Comparison of ENCODE assay signal across 17 cellular contexts in the genomic region with DNA sequence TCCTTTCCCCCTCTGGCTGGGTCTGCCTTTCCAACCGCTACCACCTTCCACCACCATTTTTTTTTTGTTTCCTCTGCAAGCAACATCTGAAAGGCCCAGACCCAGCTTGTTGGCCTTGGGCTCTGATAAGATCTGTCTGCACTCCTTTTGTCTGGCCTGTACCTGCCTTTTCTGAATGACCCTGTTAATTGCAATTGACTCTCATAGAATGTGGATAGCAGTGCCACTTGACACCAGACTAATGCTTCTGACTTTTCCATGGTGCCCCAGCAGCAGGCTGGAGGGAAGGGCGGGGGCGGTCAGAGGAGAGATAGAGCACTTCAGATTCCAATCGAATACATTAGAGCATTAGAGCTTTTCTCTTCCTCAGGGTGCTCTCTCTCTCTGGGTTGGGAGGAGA.
A peak's percentile ranks its signal among the peaks of the same experiment; 100 is the strongest.
DNase-seq lines count a peak whose midpoint lies in the region; ATAC-seq and TF ChIP-seq lines count a peak whose summit lies in the region.
"Had no signal": no experiment of that assay in that cellular context is flagged by ENCODE, and none has a peak within 500 bp of the region (broad histone marks: within the 10 kb centered on the region; RNA-seq: fewer than 3 reads in every experiment).

No MANE protein-coding gene starts in this region.

- peak; percentile 27 for DNase-seq in NCI-H2227 (lab: John Stamatoyannopoulos, UW; ENCODE audit: unreplicated experiment)
- no peak for DNase-seq in NCI-H2227 treated with DMSO at 0.1 percent for 48 hours (lab: John Stamatoyannopoulos, UW)
- DNase-seq in NCI-H187 (lab: John Stamatoyannopoulos, UW): peak; percentile 18 to 26
- DNase-seq in NCI-H748 (lab: John Stamatoyannopoulos, UW; ENCODE audit: unreplicated experiment): peak; percentile 74
- no peak for DNase-seq in progenitor cell of endocrine pancreas (ENCODE audit: low spot score, unreplicated experiment)
- no peak for DNase-seq in GOT3 (lab: John Stamatoyannopoulos, UW)
- no peak for DNase-seq in GM03348 (ENCODE audit: low spot score)
- DNase-seq: 8988T; Calu3; CD4-positive, alpha-beta memory T cell; NCI-H1930; NCI-H345 had no signal

- peaks cover 1% of the 10 kb centered on the region for H3K36me3 Mint-ChIP-seq in progenitor cell of endocrine pancreas (ENCODE audit: insufficient read depth)

- no peak for TF ChIP-seq CTCF in progenitor cell of endocrine pancreas (IDR thresholded peaks at IDR 0.05; ENCODE audit: unreplicated experiment)

- H3K4me3 Mint-ChIP-seq in progenitor cell of endocrine pancreas (ENCODE audit: low read depth): no peak overlapping the region
- H3K4me3 Mint-ChIP-seq: CD4-positive, alpha-beta memory T cell; T-helper 1 cell treated with Interleukin-12 subunit alpha and Interleukin-12 subunit beta and Interleukin-4 antibody, amounts not matched to agents 30 μg/mL and 1 μg/mL, for 36 hours had no signal

- no peaks in the 10 kb centered on the region for H3K9me3 Mint-ChIP-seq in progenitor cell of endocrine pancreas (ENCODE audit: low read depth)
- H3K9me3 Mint-ChIP-seq: T-helper 1 cell treated with Interleukin-12 subunit alpha and Interleukin-12 subunit beta and Interleukin-4 antibody, amounts not matched to agents 30 μg/mL and 1 μg/mL, for 36 hours had no signal

- H3K27ac Mint-ChIP-seq in progenitor cell of endocrine pancreas: peak overlapping the region; percentile 4
- H3K27ac Mint-ChIP-seq: CD4-positive, alpha-beta memory T cell; T-helper 1 cell treated with Interleukin-12 subunit alpha and Interleukin-12 subunit beta and Interleukin-4 antibody, amounts not matched to agents 30 μg/mL and 1 μg/mL, for 36 hours had no signal

- peaks cover 26% of the 10 kb centered on the region for H3K4me1 Mint-ChIP-seq in progenitor cell of endocrine pancreas (ENCODE audit: low read depth)
- H3K4me1 Mint-ChIP-seq: CD4-positive, alpha-beta memory T cell had no signal

- peaks cover 46% of the 10 kb centered on the region for H3K27me3 Mint-ChIP-seq in progenitor cell of endocrine pancreas

- no peak for ATAC-seq in GM21360 (IDR thresholded peaks at IDR 0.05; ENCODE audit: unreplicated experiment)
- ATAC-seq: K562, Panc1, Right ventricle myocardium inferior had no signal

Comparison
In these comparisons a context has a peak if more than half of its experiments do, and no peak if none do; other contexts are left out.
1. DNase-seq: peak in NCI-H2227 (single experiment), NCI-H187 (2 of 2) and NCI-H748 (single experiment); none in NCI-H2227 treated with DMSO at 0.1 percent for 48 hours (single experiment), progenitor cell of endocrine pancreas (single experiment), GOT3 (single experiment) and GM03348 (single experiment).